Comparison of ENCODE assay signal across 1 cellular context in the genomic region with DNA sequence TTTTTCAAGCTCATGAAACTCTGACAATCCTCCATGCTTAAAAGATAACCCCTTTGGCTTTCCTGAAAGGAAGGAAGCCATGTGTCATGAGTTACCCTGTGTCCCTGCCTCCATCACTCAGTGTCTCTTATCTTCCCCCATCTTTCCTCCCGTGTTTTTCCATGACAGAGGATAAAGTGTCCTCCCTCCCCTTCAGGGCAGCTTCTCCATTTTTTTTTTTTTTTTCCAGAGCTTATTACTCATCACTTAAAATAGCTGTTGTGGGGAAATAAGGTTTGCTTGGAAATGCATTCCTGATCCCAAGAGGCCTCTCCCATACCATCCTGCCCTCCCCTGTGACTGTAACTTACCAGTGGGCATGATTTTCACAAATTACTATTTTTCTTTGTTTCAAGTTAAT.
TF ChIP-seq lines count a peak whose summit lies in the region.

No MANE protein-coding gene starts in this region.

TF ChIP-seq in SK-N-SH, 30 proteins besides CTCF, POLR2A, EP300 and RAD21 (continued from another document):
- TF ChIP-seq REST (IDR thresholded peaks at IDR 0.05; ENCODE audit: low read depth, low read length) (0 out of 2 replicates have a peak, but pooled peaks have one; percentile 31), NRF1 (IDR thresholded peaks at IDR 0.05; ENCODE audit: low read depth, low read length) (no peak), TCF12 (IDR thresholded peaks at IDR 0.05) (peak; percentile 77), TEAD4 (IDR thresholded peaks at IDR 0.05; ENCODE audit: borderline replicate concordance, insufficient read depth) (peak; percentile 47; the same call in 1 of the 2 replicates), YY1 (IDR thresholded peaks at IDR 0.05; ENCODE audit: low read depth) (peak; percentile 76), NFIC (IDR thresholded peaks at IDR 0.05; ENCODE audit: borderline replicate concordance) (peak; percentile 45; the same call in 1 of the 2 replicates), RXRA (IDR thresholded peaks at IDR 0.05; ENCODE audit: borderline replicate concordance, low read depth) (peak; percentile 74; the same call in 1 of the 2 replicates), PBX3 (IDR thresholded peaks at IDR 0.05) (peak; percentile 67), USF2 (IDR thresholded peaks at IDR 0.05; ENCODE audit: borderline replicate concordance, low read depth, low read length) (no peak), RCOR1 (IDR thresholded peaks at IDR 0.05; ENCODE audit: low read length) (no peak), MEF2A (IDR thresholded peaks at IDR 0.05; ENCODE audit: borderline replicate concordance, low read depth) (peak; percentile 88), JUND (IDR thresholded peaks at IDR 0.05) (peak; percentile 82)
TF ChIP-seq in SK-N-SH: peak in this region for 12.
